1 cellular context compared by ENCODE assay signal in genomic region chr13:91349992-91350911, GRCh38.
TF ChIP-seq lines count a peak whose summit lies in the region.

No MANE protein-coding gene starts in this region.

TF ChIP-seq in SK-N-SH treated with all-trans-retinoic acid at 6 μM for 48 hours, 23 proteins besides CTCF, POLR2A, EP300 and RAD21 (continued from another document):
- TF ChIP-seq TOX (CRISPR knock-in tag; IDR thresholded peaks at IDR 0.05; ENCODE audit: borderline replicate concordance) (no peak), ZFP3 (CRISPR knock-in tag; IDR thresholded peaks at IDR 0.05) (no peak), CREB5 (CRISPR knock-in tag; IDR thresholded peaks at IDR 0.05; ENCODE audit: low read depth) (no peak), PPARA (CRISPR knock-in tag; IDR thresholded peaks at IDR 0.05; ENCODE audit: borderline replicate concordance) (no peak), ISL1 (CRISPR knock-in tag; IDR thresholded peaks at IDR 0.05) (no peak), TSHZ2 (CRISPR knock-in tag; IDR thresholded peaks at IDR 0.05) (no peak), RARB (CRISPR knock-in tag; IDR thresholded peaks at IDR 0.05) (no peak), TCF4 (CRISPR knock-in tag; IDR thresholded peaks at IDR 0.05; ENCODE audit: borderline replicate concordance) (no peak), ZC3H10 (CRISPR knock-in tag; IDR thresholded peaks at IDR 0.05) (no peak), SNAI2 (CRISPR knock-in tag; IDR thresholded peaks at IDR 0.05) (no peak), CSDC2 (CRISPR knock-in tag; IDR thresholded peaks at IDR 0.05) (no peak), ZNF70 (CRISPR knock-in tag; IDR thresholded peaks at IDR 0.05) (no peak), POU6F1 (CRISPR knock-in tag; IDR thresholded peaks at IDR 0.05; ENCODE audit: borderline replicate concordance, low read depth) (no peak)
TF ChIP-seq in SK-N-SH treated with all-trans-retinoic acid at 6 μM for 48 hours: peak in this region for 0.
